In genomic region chr11:126211236-126212088, GRCh38 we compare ENCODE assay signal across 8 cellular contexts. TPM values are rescaled to one million over a fixed set of nuclear protein-coding genes. Genes with fewer than 3 reads are reported as not detected.
DNase-seq lines count a peak whose midpoint lies in the region; ATAC-seq and TF ChIP-seq lines count a peak whose summit lies in the region.

Gene FAM118B (plus strand): TSS chr11:126211782. CDS start chr11:126235002, 23,220 bp downstream.
Gene RPUSD4 (minus strand): TSS chr11:126211650. CDS start chr11:126211638, 12 bp downstream.

- peak within 1 kb of the TSS; percentile 100 for H3K4me3 Mint-ChIP-seq in CD4-positive, alpha-beta T cell

- H3K4me1 ChIP-seq in right lobe of liver, result peaks cover 0 to 15% (median 4%) of the 10 kb centered on the region in 4 donors

- no peaks in the 10 kb centered on the region for H3K9me3 Mint-ChIP-seq in CD4-positive, alpha-beta T cell

- 0% methylated on average over 45 of the region's 62 CpGs for WGBS in right lobe of liver (ENCODE audit: insufficient coverage, low coverage, low lambda C conversion rate, missing lambda C conversion rate)

- no peaks in the 10 kb centered on the region for H3K27me3 Mint-ChIP-seq in CD4-positive, alpha-beta T cell

- POLR2A ChIA-PET in CD4-positive, alpha-beta T cell (lab: Charles Lee), result interaction anchor here (0.5 to 3.4 kb wide), 13 partner anchors 10 to 619 kb away, joined by 3 to 21 read pairs (median 4); partner anchors contain the start of genes DCPS, FOXRED1, PUS3 and SRPRA

- no peaks in the 10 kb centered on the region for H3K9me3 ChIP-seq in CD4-positive, alpha-beta T cell (ENCODE audit: control insufficient read depth, low read length)
- no peaks in the 10 kb centered on the region for H3K9me3 ChIP-seq in right lobe of liver

- H3K4me1 Mint-ChIP-seq in CD4-positive, alpha-beta T cell (ENCODE audit: low read depth), result peaks cover 61% of the 10 kb centered on the region

- intact Hi-C loops in CD4-positive, alpha-beta T cell (cut with DNase I, micrococcal nuclease), result loop anchor here (1.0 to 10.0 kb wide), 11 partner anchors 51 to 1257 kb away; partner anchors contain the start of genes CDON (in 2 of the 2), STT3A (in 2 of the 2), CCDC15 (in 1 of the 2) and CHEK1 (in 1 of the 2)
- intact Hi-C loops in right lobe of liver (cut with DNase I), result loop anchor here in 1 of 2 donors (10.0 kb wide), 1 partner anchor 53 kb away; the partner anchor contains the start of genes FOXRED1 and SRPRA

- H3K27ac Mint-ChIP-seq in CD4-positive, alpha-beta T cell, result peak within 1 kb of the TSS; percentile 93

- TF ChIP-seq CTCF in CD4-positive, alpha-beta T cell (IDR thresholded peaks at IDR 0.05), result no peak
- no peak for TF ChIP-seq CTCF in right lobe of liver (IDR thresholded peaks at IDR 0.05)

- peak; percentile 97 for ATAC-seq in CD4-positive, alpha-beta T cell (ENCODE audit: poor library complexity)
- ATAC-seq in GM19452 (IDR thresholded peaks at IDR 0.05; ENCODE audit: unreplicated experiment) (peak; percentile 96), HG03575 (IDR thresholded peaks at IDR 0.05; ENCODE audit: extremely low read depth, insufficient number of reproducible peaks, low FRiP score, unreplicated experiment) (peak; percentile 70), right lobe of liver (peak; percentile 98 to 99 (median 99))

- peak; percentile 96 to 100 (median 98) for DNase-seq in CD4-positive, alpha-beta T cell
- DNase-seq in NCI-H82 (lab: John Stamatoyannopoulos, UW) (peak; percentile 97), dermis microvascular lymphatic vessel endothelial cell (ENCODE audit: low read depth in 2 of 2) (peak; percentile 90 to 98), right lobe of liver (peak; percentile 98 to 99 (median 99))
- DNase-seq in activated CD4-positive, alpha-beta T cell treated with anti-CD3 and anti-CD28 coated beads, Interleukin-2, amount 50 U/mL, for 48 hours, result peak; percentile 99
- peak; percentile 99 for DNase-seq in stimulated activated CD4-positive, alpha-beta T cell treated with anti-CD3 and anti-CD28 coated beads, Interleukin-4, amount 100 ng/mL, for 24 hours

- TF ChIP-seq POLR2A in right lobe of liver (IDR thresholded peaks at IDR 0.05), result peak; percentile 79

- H3K36me3 Mint-ChIP-seq in CD4-positive, alpha-beta T cell (ENCODE audit: low read depth), result peaks cover 50% of the 10 kb centered on the region

- peak within 1 kb of the TSS; percentile 57 to 86 (median 78) for H3K4me3 ChIP-seq in right lobe of liver

- peak within 1 kb of the TSS; percentile 50 for H3K27ac ChIP-seq in CD4-positive, alpha-beta T cell (ENCODE audit: low read depth, low read length)
- H3K27ac ChIP-seq in right lobe of liver, result peak within 1 kb of the TSS in 2 of 3 donors; percentile 26 to 57

- H3K27me3 ChIP-seq in CD4-positive, alpha-beta T cell (ENCODE audit: control insufficient read depth, insufficient read depth, low read length), result no peaks in the 10 kb centered on the region
- H3K27me3 ChIP-seq in right lobe of liver, result no peaks in the 10 kb centered on the region

- CTCF ChIA-PET in CD4-positive, alpha-beta T cell (lab: Charles Lee), result no interaction called here

- peaks cover 0 to 17% (median 2%) of the 10 kb centered on the region in 4 donors for H3K36me3 ChIP-seq in right lobe of liver

RNA-seq across cellular contexts. Expression of gene FAM118B, which starts in this region (rescaled TPM):
- total RNA-seq in CD4-positive, alpha-beta T cell, result 1 to 10 TPM; 1.0 to 1.8 TPM
- total RNA-seq in dermis microvascular lymphatic vessel endothelial cell (20.5 and 26.0 TPM in 2 replicates), right lobe of liver (1 to 10 TPM; 4.6 to 8.3 (median 5.8) TPM)

RNA-seq across cellular contexts. Expression of gene RPUSD4, which starts in this region (rescaled TPM):
- total RNA-seq in CD4-positive, alpha-beta T cell, result 10 to 100 TPM; 33.1 to 37.6 TPM
- total RNA-seq in dermis microvascular lymphatic vessel endothelial cell (31.2 and 33.3 TPM in 2 replicates), right lobe of liver (10 to 100 TPM; 12.8 to 18.5 (median 14.2) TPM)

Comparison
In these comparisons a context has a peak if more than half of its experiments do, and no peak if none do; other contexts are left out.
1. Peak in every context shown above with its lines: DNase-seq, ATAC-seq, H3K4me3 ChIP-seq and H3K27ac ChIP-seq.